Comparison of ENCODE assay signal across 11 cellular contexts in the genomic region with DNA sequence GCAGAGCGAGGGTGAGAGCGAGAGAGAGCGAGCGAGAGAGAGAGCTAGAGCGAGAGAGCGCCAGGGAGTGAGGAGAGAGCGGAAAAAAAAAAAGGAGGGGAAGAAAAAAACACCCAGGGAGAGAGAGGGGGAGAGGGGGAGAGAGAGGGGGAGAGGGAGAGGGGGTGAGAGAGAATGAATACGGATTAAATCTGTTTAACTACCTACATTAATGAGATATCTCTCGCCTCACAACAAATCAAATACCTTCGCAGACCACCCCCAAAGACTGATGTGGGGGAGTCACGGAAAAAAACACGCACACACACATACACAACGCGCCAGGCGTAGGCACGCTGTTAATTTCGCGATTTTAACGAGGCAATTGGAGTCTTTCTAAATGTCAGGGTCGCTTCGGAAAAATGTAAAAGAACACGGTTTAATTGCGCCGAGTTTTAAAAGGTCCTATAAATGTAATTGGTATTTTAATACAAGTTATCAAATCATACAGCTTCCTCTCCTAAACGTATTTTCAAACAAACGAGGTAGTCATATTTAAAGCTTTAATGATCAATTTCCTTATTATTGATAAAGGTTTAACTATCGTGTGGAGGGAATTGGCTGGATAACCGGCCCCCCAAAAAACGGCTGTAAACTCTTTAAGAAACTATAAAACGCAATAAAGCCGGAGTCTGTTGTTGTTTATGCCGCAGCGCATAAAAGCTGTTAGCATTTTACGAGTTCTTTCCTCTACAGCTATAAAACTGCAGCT. TPM values are rescaled to one million over a fixed set of nuclear protein-coding genes. Genes with fewer than 3 reads are reported as not detected.
DNase-seq lines count a peak whose midpoint lies in the region; ATAC-seq and TF ChIP-seq lines count a peak whose summit lies in the region.
"Had no signal": no experiment of that assay in that cellular context is flagged by ENCODE, and none has a peak within 500 bp of the region (broad histone marks: within the 10 kb centered on the region; RNA-seq: fewer than 3 reads in every experiment).

A gene (minus strand): TSS at position 81 of the 751 bp plus-strand sequence. CDS start 588 bp downstream, outside the sequence.

- no peaks in the 10 kb centered on the region for H3K36me3 Mint-ChIP-seq in activated naive CD4-positive, alpha-beta T cell treated with anti-CD3 and anti-CD28 coated beads, Interleukin-2, amount 50 U/mL, for 24 hours
- H3K36me3 Mint-ChIP-seq in activated naive CD8-positive, alpha-beta T cell treated with anti-CD3 and anti-CD28 coated beads for 36 hours = no peaks in the 10 kb centered on the region

- H2AK5ac ChIP-seq in mesenchymal stem cell (ENCODE audit: low read length, severe bottlenecking) = no peak within 1 kb of the TSS

- H3K4me3 ChIP-seq in mesenchymal stem cell (ENCODE audit: insufficient read depth in 1 of 2, low read depth in 1 of 2, low read length in 2 of 2) = peak within 1 kb of the TSS; percentile 67 to 78
- H3K4me3 ChIP-seq in transverse colon = peak within 1 kb of the TSS in 3 of 4 donors; percentile 62 to 75 (median 70)
- no peak within 1 kb of the TSS for H3K4me3 ChIP-seq in thyroid gland (replicated peaks in 1 of 3)

- H3K14ac ChIP-seq in mesenchymal stem cell (ENCODE audit: low read length in 2 of 2) = peak within 1 kb of the TSS; percentile 89 to 99

- H3K9ac ChIP-seq in mesenchymal stem cell (ENCODE audit: low read length) = peak within 1 kb of the TSS; percentile 86

- H3K27me3 ChIP-seq in mesenchymal stem cell (ENCODE audit: control insufficient read depth in 1 of 2, insufficient read depth in 1 of 2, low read length in 2 of 2) = peaks cover 54 to 55% of the 10 kb centered on the region in 2 experiments
- peaks cover 94% of the 10 kb centered on the region for H3K27me3 ChIP-seq in transverse colon
- peaks cover 94% of the 10 kb centered on the region for H3K27me3 ChIP-seq in thyroid gland

- no peaks in the 10 kb centered on the region for H3K9me3 ChIP-seq in mesenchymal stem cell (ENCODE audit: control insufficient read depth, low read length)
- H3K9me3 ChIP-seq in transverse colon = no peaks in the 10 kb centered on the region
- no peaks in the 10 kb centered on the region for H3K9me3 ChIP-seq in thyroid gland

- H3K27ac ChIP-seq in mesenchymal stem cell (ENCODE audit: low read length, poor library complexity, severe bottlenecking) = no peak within 1 kb of the TSS
- H3K27ac ChIP-seq in transverse colon = peak within 1 kb of the TSS; percentile 90 to 94 (median 92)
- no peak within 1 kb of the TSS for H3K27ac ChIP-seq in thyroid gland

- peak within 1 kb of the TSS; percentile 97 to 98 for H2BK12ac ChIP-seq in mesenchymal stem cell (ENCODE audit: low read length in 2 of 2)

- H4K8ac ChIP-seq in mesenchymal stem cell (ENCODE audit: low read length) = peak within 1 kb of the TSS; percentile 85

- H2BK5ac ChIP-seq in mesenchymal stem cell (ENCODE audit: low read depth, low read length, poor library complexity, severe bottlenecking) = no peak within 1 kb of the TSS

- TF ChIP-seq EP300 in transverse colon (IDR thresholded peaks at IDR 0.05; ENCODE audit: low read depth) = no peak

- H3K27me3 Mint-ChIP-seq in activated naive CD4-positive, alpha-beta T cell treated with anti-CD3 and anti-CD28 coated beads, Interleukin-2, amount 50 U/mL, for 24 hours = peaks cover 58% of the 10 kb centered on the region
- H3K27me3 Mint-ChIP-seq in activated naive CD8-positive, alpha-beta T cell treated with anti-CD3 and anti-CD28 coated beads for 36 hours = peaks cover 96% of the 10 kb centered on the region

- intact Hi-C loops in transverse colon (cut with DNase I; ENCODE audit: low total_unique reads) (loop anchor here (5.0 kb wide), 1 partner anchor 278 kb away; no protein-coding TSS in a partner anchor), thyroid gland (cut with DNase I) (loop anchor here (10.0 kb wide), 1 partner anchor 281 kb away; no protein-coding TSS in a partner anchor)

- peak within 1 kb of the TSS; percentile 97 for H3K4me2 ChIP-seq in mesenchymal stem cell (ENCODE audit: low read length, poor library complexity, severe bottlenecking)

- H2AFZ ChIP-seq in mesenchymal stem cell (ENCODE audit: low read depth, low read length) = no peak within 1 kb of the TSS

- peak within 1 kb of the TSS; percentile 100 for H3K18ac ChIP-seq in mesenchymal stem cell (ENCODE audit: low read depth in 1 of 2, low read length in 2 of 2)

- no peaks in the 10 kb centered on the region for H3K79me1 ChIP-seq in mesenchymal stem cell (replicated peaks; ENCODE audit: low read length, poor library complexity, severe bottlenecking)

- H3K4me1 Mint-ChIP-seq in activated naive CD4-positive, alpha-beta T cell treated with anti-CD3 and anti-CD28 coated beads, Interleukin-2, amount 50 U/mL, for 24 hours = peaks cover 67% of the 10 kb centered on the region
- peaks cover 55% of the 10 kb centered on the region for H3K4me1 Mint-ChIP-seq in activated naive CD8-positive, alpha-beta T cell treated with anti-CD3 and anti-CD28 coated beads for 36 hours

- no peak for DNase-seq in activated naive CD4-positive, alpha-beta T cell (lab: John Stamatoyannopoulos, UW)
- DNase-seq in activated naive CD8-positive, alpha-beta T cell treated with anti-CD3 and anti-CD28 coated beads for 36 hours = no peak
- DNase-seq in mesenchymal stem cell = peak; percentile 95
- no peak for DNase-seq in transverse colon
- DNase-seq in thyroid gland = no peak
- DNase-seq in AML-193 (lab: John Stamatoyannopoulos, UW) = no peak
- DNase-seq: MV-4-11; stimulated activated CD4-positive, alpha-beta T cell treated with anti-CD3 and anti-CD28 coated beads, Interleukin-2, amount 100 ng/mL, for 48 hours had no signal

- peak within 1 kb of the TSS; percentile 96 for H2BK120ac ChIP-seq in mesenchymal stem cell (ENCODE audit: low read depth, low read length)

- TF ChIP-seq POLR2A in transverse colon (IDR thresholded peaks at IDR 0.05) (no peak), thyroid gland (IDR thresholded peaks at IDR 0.05) (no peak)

- peak within 1 kb of the TSS; percentile 99 for H4K91ac ChIP-seq in mesenchymal stem cell (ENCODE audit: low read length)

- H3K4me3 Mint-ChIP-seq in activated naive CD4-positive, alpha-beta T cell treated with anti-CD3 and anti-CD28 coated beads, Interleukin-2, amount 50 U/mL, for 24 hours = peak within 1 kb of the TSS; percentile 71
- peak within 1 kb of the TSS; percentile 40 for H3K4me3 Mint-ChIP-seq in activated naive CD8-positive, alpha-beta T cell treated with anti-CD3 and anti-CD28 coated beads for 36 hours

- no peaks in the 10 kb centered on the region for H3K9me3 Mint-ChIP-seq in activated naive CD4-positive, alpha-beta T cell treated with anti-CD3 and anti-CD28 coated beads, Interleukin-2, amount 50 U/mL, for 24 hours
- no peaks in the 10 kb centered on the region for H3K9me3 Mint-ChIP-seq in activated naive CD8-positive, alpha-beta T cell treated with anti-CD3 and anti-CD28 coated beads for 36 hours

- TF ChIP-seq CTCF in transverse colon (IDR thresholded peaks at IDR 0.05) = no peak
- TF ChIP-seq CTCF in thyroid gland (IDR thresholded peaks at IDR 0.05) = no peak

- H3K4me1 ChIP-seq in mesenchymal stem cell (ENCODE audit: control insufficient read depth, insufficient read depth, low read depth, low read length) (peaks cover 24% of the 10 kb centered on the region), transverse colon (peaks cover 0 to 77% (median 59%) of the 10 kb centered on the region in 4 donors), thyroid gland (peaks cover 9 to 36% of the 10 kb centered on the region in 2 donors)

- no peak for ATAC-seq in GM19395 (IDR thresholded peaks at IDR 0.05; ENCODE audit: unreplicated experiment)

- 1% methylated on average over 17 of the region's 34 CpGs for WGBS in mesenchymal stem cell
- WGBS in transverse colon (ENCODE audit: low coverage in 1 of 2), 2 donors = 16 to 26% methylated on average over 24 to 34 of the region's 34 CpGs
- 12 to 14% methylated on average over 34 of the region's 34 CpGs for WGBS in thyroid gland, 2 donors

- peak within 1 kb of the TSS; percentile 99 to 100 for H3K4ac ChIP-seq in mesenchymal stem cell (ENCODE audit: low read depth in 1 of 2, low read length in 2 of 2)

- H3K27ac Mint-ChIP-seq in activated naive CD4-positive, alpha-beta T cell treated with anti-CD3 and anti-CD28 coated beads, Interleukin-2, amount 50 U/mL, for 24 hours = peak within 1 kb of the TSS; percentile 62
- H3K27ac Mint-ChIP-seq in activated naive CD8-positive, alpha-beta T cell treated with anti-CD3 and anti-CD28 coated beads for 36 hours = no peak within 1 kb of the TSS

- H2BK15ac ChIP-seq in mesenchymal stem cell (ENCODE audit: low read depth, poor library complexity, severe bottlenecking) = peak within 1 kb of the TSS; percentile 84

- no peaks in the 10 kb centered on the region for H3K36me3 ChIP-seq in mesenchymal stem cell (ENCODE audit: control insufficient read depth in 1 of 2, insufficient read depth in 2 of 2, low read depth in 1 of 2, low read length in 2 of 2)
- H3K36me3 ChIP-seq in transverse colon = no peaks in the 10 kb centered on the region
- H3K36me3 ChIP-seq in thyroid gland = no peaks in the 10 kb centered on the region

- in situ Hi-C loops in transverse colon (cut with MboI; ENCODE audit: low pct_ligation_motif_present in 1 of 4, low pct_unique_long_range_greater_than_20kb in 1 of 4, low sequenced_read_pairs in 3 of 4) = no loop called here

- peak within 1 kb of the TSS; percentile 96 to 97 for H3K23ac ChIP-seq in mesenchymal stem cell (ENCODE audit: low read length in 2 of 2)

RNA-seq across cellular contexts. Expression of the gene that starts here (rescaled TPM):
- total RNA-seq in activated naive CD8-positive, alpha-beta T cell treated with anti-CD3 and anti-CD28 coated beads for 36 hours = not detected
- 53.4 TPM for polyA plus RNA-seq in mesenchymal stem cell (2013, experiment 1 of 2)
- polyA plus RNA-seq in mesenchymal stem cell (2013, experiment 2 of 2) = 50.0 TPM
- total RNA-seq in transverse colon (10 to 100 TPM in 2 of 4 donors, 1 to 10 TPM in 2; 1.8 to 21.3 (median 8.9) TPM), thyroid gland (1 to 10 TPM in 1 of 4 donors, not detected in 3; 1.4 TPM)
- total RNA-seq: liver had no signal
- polyA plus RNA-seq: liver had no signal

Comparison
In these comparisons a context has a peak if more than half of its experiments do, and no peak if none do; other contexts are left out.
1. H3K27ac ChIP-seq: peak in transverse colon (4 of 4); none in mesenchymal stem cell (single experiment) and thyroid gland (0 of 3).
2. H3K4me3 ChIP-seq: peak in mesenchymal stem cell (2 of 2) and transverse colon (3 of 4); none in thyroid gland (0 of 3).